ENCODE assay signal across 21 cellular contexts in the genomic region with DNA sequence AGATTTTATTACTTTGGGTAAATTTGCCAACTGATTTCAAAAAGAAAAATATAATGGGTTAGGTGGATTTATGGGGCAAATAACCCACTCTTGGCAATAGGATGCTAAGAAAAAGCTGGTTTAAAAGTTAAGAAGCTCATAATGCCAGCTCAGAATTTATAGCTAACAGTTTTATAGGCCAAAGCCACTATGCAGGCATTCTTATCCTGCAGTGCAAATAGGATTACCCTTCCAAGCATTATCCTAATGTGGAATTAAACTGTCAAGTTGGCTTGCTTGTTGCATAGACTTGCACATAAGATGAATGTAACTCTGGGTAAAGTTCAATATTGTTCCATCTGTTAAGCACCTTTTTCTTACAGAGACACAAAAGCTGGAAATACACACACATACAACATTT.
DNase-seq lines count a peak whose midpoint lies in the region; ATAC-seq, FAIRE-seq and TF ChIP-seq lines count a peak whose summit lies in the region.
"Had no signal": no experiment of that assay in that cellular context is flagged by ENCODE, and none has a peak within 500 bp of the region (broad histone marks: within the 10 kb centered on the region; RNA-seq: fewer than 3 reads in every experiment).

No MANE protein-coding gene starts in this region.

- H3K79me2 ChIP-seq in PC-3 (ENCODE audit: low read length) (no peaks in the 10 kb centered on the region), osteoblast (ENCODE audit: insufficient read depth, low read length) (no peaks in the 10 kb centered on the region), PC-9 (ENCODE audit: low read depth) (no peaks in the 10 kb centered on the region)

- H3K36me3 ChIP-seq in PC-3 (ENCODE audit: low read depth, low read length) (no peaks in the 10 kb centered on the region), osteoblast (ENCODE audit: insufficient read depth, low read length) (no peaks in the 10 kb centered on the region), PC-9 (ENCODE audit: low read depth) (no peaks in the 10 kb centered on the region)
- H3K36me3 ChIP-seq: BLaER1 had no signal

- BruUV-seq in PC-3 (replicated peaks; lab: Mats Ljungman, UMichigan), result no TSS peak
- no TSS peak for BruUV-seq in PC-9 (replicated peaks; lab: Mats Ljungman, UMichigan)

- peak; percentile 91 for FAIRE-seq in D721Med (lab: Jason Lieb, UNC)
- FAIRE-seq: G401.6, GM12892, GM19239, H1 had no signal

- DNase-seq in D721Med (ENCODE audit: insufficient read length, low spot score), result no peak
- DNase-seq in NCI-H69 (lab: John Stamatoyannopoulos, UW), result peak; percentile 13
- no peak for DNase-seq in PC-3
- DNase-seq in retinal pigment epithelial cell (ENCODE audit: low read depth), result peak; percentile 34
- DNase-seq in ureter (ENCODE audit: low spot score), result no peak
- DNase-seq in osteoblast (ENCODE audit: insufficient read length, low spot score, missing footprints), result no peak
- DNase-seq in OCI-M1 (lab: John Stamatoyannopoulos, UW), result no peak
- no peak for DNase-seq in PC-9
- DNase-seq: Caco-2; CD4-positive, CD25-positive, alpha-beta regulatory T cell; CD8-positive, alpha-beta T cell; DND-41; GM23248; H7; HCEC 1CT had no signal

- H3K9ac ChIP-seq in PC-3 (ENCODE audit: low read length), result no peak overlapping the region
- H3K9ac ChIP-seq: BLaER1, GM23248 had no signal

- no peak overlapping the region for H3K4me3 ChIP-seq in PC-3 (ENCODE audit: low read length)
- no peak overlapping the region for H3K4me3 ChIP-seq in retinal pigment epithelial cell (ENCODE audit: low read length)
- no peak overlapping the region for H3K4me3 ChIP-seq in osteoblast (ENCODE audit: insufficient read depth, low read length)
- no peak overlapping the region for H3K4me3 ChIP-seq in PC-9
- H3K4me3 ChIP-seq: BLaER1, GM23248 had no signal

- H2AFZ ChIP-seq in PC-3 (ENCODE audit: low read length), result no peak overlapping the region
- no peak overlapping the region for H2AFZ ChIP-seq in osteoblast (ENCODE audit: low read length)
- no peak overlapping the region for H2AFZ ChIP-seq in PC-9
- H2AFZ ChIP-seq: GM23248 had no signal

- POLR2A ChIA-PET in PC-3 (lab: Charles Lee; ENCODE audit: unreplicated experiment), result no interaction called here
- POLR2A ChIA-PET in PC-9 (lab: Charles Lee; ENCODE audit: unreplicated experiment), result no interaction called here

- no peaks in the 10 kb centered on the region for H3K4me1 ChIP-seq in PC-3 (ENCODE audit: insufficient read depth, low read length)
- H3K4me1 ChIP-seq in osteoblast (ENCODE audit: insufficient read depth, low read length), result no peaks in the 10 kb centered on the region
- H3K4me1 ChIP-seq in PC-9 (replicated peaks; ENCODE audit: insufficient read depth), result no peaks in the 10 kb centered on the region
- H3K4me1 ChIP-seq: BLaER1, Caco-2 had no signal

- no peaks in the 10 kb centered on the region for H4K20me1 ChIP-seq in PC-3 (ENCODE audit: low read length)
- no peaks in the 10 kb centered on the region for H4K20me1 ChIP-seq in osteoblast (ENCODE audit: insufficient read depth, low read length)
- H4K20me1 ChIP-seq in PC-9 (ENCODE audit: insufficient read depth), result no peaks in the 10 kb centered on the region
- H4K20me1 ChIP-seq: BLaER1 had no signal

- CTCF ChIA-PET in PC-3 (lab: Charles Lee) (no interaction called here), PC-9 (lab: Charles Lee) (no interaction called here)

- H3F3A ChIP-seq in PC-3 (ENCODE audit: low read length, unreplicated experiment), result no peaks in the 10 kb centered on the region
- no peaks in the 10 kb centered on the region for H3F3A ChIP-seq in PC-9 (ENCODE audit: insufficient read depth, low read depth)

- H3K9me2 ChIP-seq in PC-3 (replicated peaks; ENCODE audit: low read length) (no peaks in the 10 kb centered on the region), PC-9 (ENCODE audit: insufficient read depth) (no peaks in the 10 kb centered on the region)

- TF ChIP-seq CTCF in D721Med (IDR thresholded peaks at IDR 0.05; ENCODE audit: insufficient read depth, missing control alignments) (no peak), PC-3 (conservative IDR thresholded peaks at IDR 0.05; ENCODE audit: low read depth, low read length) (no peak), retinal pigment epithelial cell (conservative IDR thresholded peaks at IDR 0.05; ENCODE audit: low read depth, low read length) (no peak), osteoblast (IDR thresholded peaks at IDR 0.05; ENCODE audit: extremely low read depth, low read depth, low read length) (no peak), PC-9 (conservative IDR thresholded peaks at IDR 0.05) (no peak)

- ATAC-seq in PC-3, result peak; percentile 29; the same call in 1 of the 2 replicates
- ATAC-seq: CD8-positive, alpha-beta T cell had no signal

- intact Hi-C loops in PC-3 (cut with micrococcal nuclease) (no loop called here), PC-9 (cut with micrococcal nuclease; ENCODE audit: unreplicated experiment) (no loop called here)

- H3K27me3 ChIP-seq in PC-3 (ENCODE audit: low read length) (no peaks in the 10 kb centered on the region), osteoblast (ENCODE audit: insufficient read depth, low read length) (no peaks in the 10 kb centered on the region), PC-9 (ENCODE audit: insufficient read depth, low read depth) (no peaks in the 10 kb centered on the region)
- H3K27me3 ChIP-seq: BLaER1 had no signal

- H3K4me2 ChIP-seq in PC-3 (ENCODE audit: low read length), result no peak overlapping the region
- no peak overlapping the region for H3K4me2 ChIP-seq in osteoblast (ENCODE audit: insufficient read depth, low read length)
- H3K4me2 ChIP-seq in PC-9, result no peak overlapping the region
- H3K4me2 ChIP-seq: BLaER1 had no signal

- H3K27ac ChIP-seq in PC-3 (ENCODE audit: low read length), result no peak overlapping the region
- no peak overlapping the region for H3K27ac ChIP-seq in osteoblast (ENCODE audit: low read depth, low read length)
- no peak overlapping the region for H3K27ac ChIP-seq in PC-9
- H3K27ac ChIP-seq: BLaER1, C4-2B, GM23248 had no signal

- H3K9me3 ChIP-seq in PC-3 (ENCODE audit: low read length), result no peaks in the 10 kb centered on the region
- H3K9me3 ChIP-seq in osteoblast (ENCODE audit: low read depth, low read length), result no peaks in the 10 kb centered on the region
- no peaks in the 10 kb centered on the region for H3K9me3 ChIP-seq in PC-9 (ENCODE audit: insufficient read depth, low read depth)
- H3K9me3 ChIP-seq: BLaER1, Caco-2 had no signal

Comparison
In these comparisons a context has a peak if more than half of its experiments do, and no peak if none do; other contexts are left out.
1. DNase-seq: peak in NCI-H69 (single experiment) and retinal pigment epithelial cell (single experiment); none in D721Med (single experiment), PC-3 (single experiment), ureter (single experiment), osteoblast (single experiment), OCI-M1 (single experiment) and PC-9 (0 of 2).